ENCODE assay signal across 11 cellular contexts in genomic region chr2:224970311-224970710, GRCh38.
DNase-seq lines count a peak whose midpoint lies in the region; ATAC-seq, FAIRE-seq and TF ChIP-seq lines count a peak whose summit lies in the region.
"Had no signal": no experiment of that assay in that cellular context is flagged by ENCODE, and none has a peak within 500 bp of the region (broad histone marks: within the 10 kb centered on the region; RNA-seq: fewer than 3 reads in every experiment).

No MANE protein-coding gene starts in this region.

- no peak overlapping the region for H3K23ac ChIP-seq in trophoblast cell (ENCODE audit: low read length)

- no peak overlapping the region for H4K8ac ChIP-seq in trophoblast cell (ENCODE audit: low read depth, low read length)

- H2BK5ac ChIP-seq in trophoblast cell (ENCODE audit: low read depth, low read length, poor library complexity) = no peak overlapping the region

- TF ChIP-seq POLR2A in GM12892 (IDR thresholded peaks at IDR 0.05; ENCODE audit: low read depth, low read length) = no peak
- no peak for TF ChIP-seq POLR2A in stomach (IDR thresholded peaks at IDR 0.05)

- DNase-seq in activated naive CD8-positive, alpha-beta T cell treated with anti-CD3 and anti-CD28 coated beads, Interleukin-2, amount 50 U/mL, for 24 hours = no peak
- DNase-seq in trophoblast cell (no peak), GM12892 (ENCODE audit: insufficient read length) (no peak), CD14-positive monocyte (ENCODE audit: low spot score) (no peak), stomach (no peak)
- DNase-seq: activated CD4-positive, alpha-beta T cell treated with anti-CD3 and anti-CD28 coated beads, Interleukin-2, amount 50 U/mL, for 1 hour had no signal

- H3K27me3 ChIP-seq in BLaER1 (no peaks in the 10 kb centered on the region), trophoblast cell (ENCODE audit: insufficient read depth, low read length) (no peaks in the 10 kb centered on the region), stomach (no peaks in the 10 kb centered on the region)
- H3K27me3 ChIP-seq: esophagus muscularis mucosa had no signal

- H3K79me1 ChIP-seq in trophoblast cell (ENCODE audit: low read length) = no peaks in the 10 kb centered on the region

- peak; percentile 36 for ATAC-seq in GM18867 (IDR thresholded peaks at IDR 0.05; ENCODE audit: unreplicated experiment)
- peak; percentile 40 for ATAC-seq in HG03066 (IDR thresholded peaks at IDR 0.05; ENCODE audit: low read depth, unreplicated experiment)
- ATAC-seq in activated naive CD8-positive, alpha-beta T cell treated with anti-CD3 and anti-CD28 coated beads, Interleukin-2, amount 50 U/mL, for 24 hours = no peak
- ATAC-seq: Right ventricle myocardium inferior had no signal

- H3K27ac Mint-ChIP-seq in activated naive CD8-positive, alpha-beta T cell treated with anti-CD3 and anti-CD28 coated beads, Interleukin-2, amount 50 U/mL, for 24 hours = peak overlapping the region; percentile 88
- H3K27ac Mint-ChIP-seq in CD14-positive monocyte = no peak overlapping the region

- H3K4me2 ChIP-seq in BLaER1 (peak overlapping the region; percentile 55), trophoblast cell (ENCODE audit: low read length) (no peak overlapping the region)

- H3K18ac ChIP-seq in trophoblast cell (ENCODE audit: low read length) = no peak overlapping the region

- H3K9me3 Mint-ChIP-seq in activated naive CD8-positive, alpha-beta T cell treated with anti-CD3 and anti-CD28 coated beads, Interleukin-2, amount 50 U/mL, for 24 hours = no peaks in the 10 kb centered on the region
- H3K9me3 Mint-ChIP-seq in CD14-positive monocyte = no peaks in the 10 kb centered on the region

- no peak overlapping the region for H3K14ac ChIP-seq in trophoblast cell (ENCODE audit: low read length)

- intact Hi-C loops in CD14-positive monocyte (cut with micrococcal nuclease) = no loop called here
- intact Hi-C loops in stomach (cut with DNase I; ENCODE audit: low total_unique reads) = no loop called here

- H3K4me3 Mint-ChIP-seq in activated naive CD8-positive, alpha-beta T cell treated with anti-CD3 and anti-CD28 coated beads, Interleukin-2, amount 50 U/mL, for 24 hours = no peak overlapping the region
- H3K4me3 Mint-ChIP-seq in CD14-positive monocyte = no peak overlapping the region

- H3K4ac ChIP-seq in trophoblast cell (ENCODE audit: low read depth, low read length) = no peak overlapping the region

- H3K4me1 ChIP-seq in BLaER1 = peaks cover 52% of the 10 kb centered on the region
- H3K4me1 ChIP-seq in trophoblast cell (ENCODE audit: control insufficient read depth in 1 of 2, insufficient read depth in 2 of 2, low read length in 2 of 2) = no peaks in the 10 kb centered on the region
- H3K4me1 ChIP-seq in stomach = peaks cover 6 to 19% (median 16%) of the 10 kb centered on the region in 4 donors
- H3K4me1 ChIP-seq: esophagus muscularis mucosa had no signal

- peaks cover 82% of the 10 kb centered on the region for H3K4me1 Mint-ChIP-seq in activated naive CD8-positive, alpha-beta T cell treated with anti-CD3 and anti-CD28 coated beads, Interleukin-2, amount 50 U/mL, for 24 hours
- H3K4me1 Mint-ChIP-seq in CD14-positive monocyte = peaks cover 20% of the 10 kb centered on the region

- H3K27ac ChIP-seq in BLaER1 = no peak overlapping the region
- H3K27ac ChIP-seq in trophoblast cell (ENCODE audit: low read depth, low read length) = no peak overlapping the region
- peak overlapping the region in 1 of 5 donors; percentile 61 for H3K27ac ChIP-seq in stomach
- H3K27ac ChIP-seq: esophagus muscularis mucosa had no signal

- no peaks in the 10 kb centered on the region for H3K9me3 ChIP-seq in BLaER1
- no peaks in the 10 kb centered on the region for H3K9me3 ChIP-seq in trophoblast cell (ENCODE audit: insufficient read depth, low read depth, low read length)
- H3K9me3 ChIP-seq in stomach = no peaks in the 10 kb centered on the region
- H3K9me3 ChIP-seq: esophagus muscularis mucosa had no signal

- no peak overlapping the region for H2BK12ac ChIP-seq in trophoblast cell (ENCODE audit: low read length)

- TF ChIP-seq EP300 in stomach (IDR thresholded peaks at IDR 0.05) = no peak

- H2AFZ ChIP-seq in trophoblast cell (ENCODE audit: insufficient read depth, low read length, poor library complexity) = no peak overlapping the region

- no peak overlapping the region for H4K12ac ChIP-seq in trophoblast cell (ENCODE audit: low read depth, low read length)

- no peak overlapping the region for H3K4me3 ChIP-seq in BLaER1
- H3K4me3 ChIP-seq in trophoblast cell (ENCODE audit: low read depth, low read length) = no peak overlapping the region
- no peak overlapping the region for H3K4me3 ChIP-seq in stomach
- H3K4me3 ChIP-seq: esophagus muscularis mucosa had no signal

- H4K20me1 ChIP-seq in BLaER1 = no peaks in the 10 kb centered on the region

- peaks cover 16% of the 10 kb centered on the region for H3K36me3 Mint-ChIP-seq in activated naive CD8-positive, alpha-beta T cell treated with anti-CD3 and anti-CD28 coated beads, Interleukin-2, amount 50 U/mL, for 24 hours (ENCODE audit: low read depth)
- H3K36me3 Mint-ChIP-seq in CD14-positive monocyte = peaks cover 5 to 8% of the 10 kb centered on the region in 2 donors

- no peak overlapping the region for H2AK5ac ChIP-seq in trophoblast cell (ENCODE audit: low read length)

- H3K79me2 ChIP-seq in trophoblast cell (ENCODE audit: control insufficient read depth, insufficient read depth, low read length, poor library complexity) = no peaks in the 10 kb centered on the region

- H3K9ac ChIP-seq in BLaER1 = no peak overlapping the region
- H3K9ac ChIP-seq in trophoblast cell (ENCODE audit: low read length) = no peak overlapping the region

- no peak overlapping the region for H4K91ac ChIP-seq in trophoblast cell (ENCODE audit: low read depth, low read length)

- no peak for FAIRE-seq in GM12892 (lab: Jason Lieb, UNC)

- TF ChIP-seq CTCF in CD14-positive monocyte (IDR thresholded peaks at IDR 0.05) (no peak), stomach (IDR thresholded peaks at IDR 0.05) (no peak)

- no peak overlapping the region for H2BK120ac ChIP-seq in trophoblast cell (ENCODE audit: insufficient read depth, low read length, poor library complexity)

- no peaks in the 10 kb centered on the region for H3K27me3 Mint-ChIP-seq in activated naive CD8-positive, alpha-beta T cell treated with anti-CD3 and anti-CD28 coated beads, Interleukin-2, amount 50 U/mL, for 24 hours
- H3K27me3 Mint-ChIP-seq in CD14-positive monocyte (ENCODE audit: low read depth in 3 of 3) = no peaks in the 10 kb centered on the region

- H3K36me3 ChIP-seq in BLaER1 (no peaks in the 10 kb centered on the region), trophoblast cell (ENCODE audit: control insufficient read depth in 1 of 2, insufficient read depth in 2 of 2, low read length in 2 of 2) (no peaks in the 10 kb centered on the region), stomach (no peaks in the 10 kb centered on the region)
- H3K36me3 ChIP-seq: esophagus muscularis mucosa had no signal

- WGBS in trophoblast cell (ENCODE audit: extremely low coverage, insufficient coverage, insufficient read length) = no CpG with 5 or more reads among the region's 5 CpGs
- WGBS in stomach, 5 donors = 61 to 77% (median 70%) methylated on average over 5 of the region's 5 CpGs
